22 cellular contexts compared by ENCODE assay signal in genomic region chr14:94346841-94347240, GRCh38. TPM values are rescaled to one million over a fixed set of nuclear protein-coding genes. Genes with fewer than 3 reads are reported as not detected.
DNase-seq lines count a peak whose midpoint lies in the region; ATAC-seq and TF ChIP-seq lines count a peak whose summit lies in the region.
"Had no signal": no experiment of that assay in that cellular context is flagged by ENCODE, and none has a peak within 500 bp of the region (broad histone marks: within the 10 kb centered on the region; RNA-seq: fewer than 3 reads in every experiment).

No MANE protein-coding gene starts in this region.

- H3K27me3 ChIP-seq in MM.1S (replicated peaks; ENCODE audit: insufficient read depth, low read length) (no peaks in the 10 kb centered on the region), esophagus muscularis mucosa (peaks cover 0 to 15% (median 0%) of the 10 kb centered on the region in 4 donors)
- H3K27me3 ChIP-seq: pancreas had no signal

- H3K4me3 Mint-ChIP-seq in activated CD4-positive, alpha-beta T cell treated with anti-CD3 and anti-CD28 coated beads for 36 hours = no peak overlapping the region
- H3K4me3 Mint-ChIP-seq: activated naive CD4-positive, alpha-beta T cell treated with anti-CD3 and anti-CD28 coated beads, Interleukin-2, amount 10 ng/mL, durations not matched to agents 7 days and 5 days had no signal

- intact Hi-C loops in activated CD4-positive, alpha-beta T cell treated with anti-CD3 and anti-CD28 coated beads for 36 hours (cut with DNase I, micrococcal nuclease) = loop anchor here (1.0 to 10.0 kb wide), 7 partner anchors 8 to 382 kb away; partner anchors contain the start of gene ASB2 (in 1 of the 2)
- intact Hi-C loops in esophagus muscularis mucosa (cut with DNase I) = no loop called here

- no peak for DNase-seq in activated CD4-positive, alpha-beta T cell treated with anti-CD3 and anti-CD28 coated beads for 36 hours
- no peak for DNase-seq in activated CD4-positive, alpha-beta T cell treated with anti-CD3 and anti-CD28 coated beads, Interleukin-2, amount 50 U/mL, for 4 hours
- DNase-seq in MM.1S (no peak), esophagus muscularis mucosa (ENCODE audit: extremely low spot score) (peak; percentile 90), NCI-H1092 (lab: John Stamatoyannopoulos, UW) (no peak), NCI-H2196 (lab: John Stamatoyannopoulos, UW; ENCODE audit: unreplicated experiment) (no peak), GM10248 (ENCODE audit: extremely low spot score) (no peak)
- DNase-seq: activated naive CD4-positive, alpha-beta T cell treated with anti-CD3 and anti-CD28 coated beads, Interleukin-2, amount 10 ng/mL, durations not matched to agents 7 days and 5 days; Caco-2; islet precursor cell; NCI-H2029 treated with DMSO at 0.1 percent for 48 hours; pancreas; RPMI8226; spleen had no signal

- peaks cover 8% of the 10 kb centered on the region for H3F3A ChIP-seq in MM.1S (ENCODE audit: insufficient read depth, low read length)

- H2AFZ ChIP-seq in MM.1S (ENCODE audit: low read length) = no peak overlapping the region

- no peak overlapping the region for H3K4me2 ChIP-seq in MM.1S (ENCODE audit: low read depth, low read length)

- H3K36me3 Mint-ChIP-seq in activated CD4-positive, alpha-beta T cell treated with anti-CD3 and anti-CD28 coated beads for 36 hours (ENCODE audit: low read depth) = peaks cover 38% of the 10 kb centered on the region
- H3K36me3 Mint-ChIP-seq: activated naive CD4-positive, alpha-beta T cell treated with anti-CD3 and anti-CD28 coated beads, Interleukin-2, amount 10 ng/mL, durations not matched to agents 7 days and 5 days had no signal

- POLR2A ChIA-PET in activated CD4-positive, alpha-beta T cell treated with anti-CD3 and anti-CD28 coated beads for 36 hours (lab: Charles Lee) = interaction anchor here (0.5 to 2.9 kb wide), 15 partner anchors 9 to 699 kb away, joined by 3 to 41 read pairs (median 4); partner anchors contain the start of genes PPP4R4 and SERPINA1
- POLR2A ChIA-PET in GM10248 (lab: Yijun Ruan, JAX) = no interaction called here

- no peak overlapping the region for H3K9ac ChIP-seq in MM.1S (ENCODE audit: low read length)

- no peak for TF ChIP-seq EP300 in esophagus muscularis mucosa (IDR thresholded peaks at IDR 0.05)

- no peak for ATAC-seq in activated CD4-positive, alpha-beta T cell treated with anti-CD3 and anti-CD28 coated beads for 36 hours
- ATAC-seq in GM21529 (IDR thresholded peaks at IDR 0.05; ENCODE audit: unreplicated experiment) = peak; percentile 29
- ATAC-seq: pancreas had no signal

- CTCF ChIA-PET in activated CD4-positive, alpha-beta T cell treated with anti-CD3 and anti-CD28 coated beads for 36 hours (lab: Charles Lee) = interaction anchor here (0.6 to 1.0 kb wide), 4 partner anchors 11 to 138 kb away, joined by 3 to 4 read pairs (median 3); no protein-coding TSS in a partner anchor
- CTCF ChIA-PET in GM10248 (lab: Yijun Ruan, JAX) = no interaction called here

- H3K9me2 ChIP-seq in MM.1S (replicated peaks; ENCODE audit: insufficient read depth, low read length) = no peaks in the 10 kb centered on the region

- peaks cover 80% of the 10 kb centered on the region for H3K4me1 Mint-ChIP-seq in activated CD4-positive, alpha-beta T cell treated with anti-CD3 and anti-CD28 coated beads for 36 hours
- H3K4me1 Mint-ChIP-seq: activated naive CD4-positive, alpha-beta T cell treated with anti-CD3 and anti-CD28 coated beads, Interleukin-2, amount 10 ng/mL, durations not matched to agents 7 days and 5 days had no signal

- no peaks in the 10 kb centered on the region for H4K20me1 ChIP-seq in MM.1S (ENCODE audit: insufficient read depth, low read length)

- H3K27ac Mint-ChIP-seq in activated CD4-positive, alpha-beta T cell treated with anti-CD3 and anti-CD28 coated beads for 36 hours = peak overlapping the region; percentile 92
- H3K27ac Mint-ChIP-seq: activated naive CD4-positive, alpha-beta T cell treated with anti-CD3 and anti-CD28 coated beads, Interleukin-2, amount 10 ng/mL, durations not matched to agents 7 days and 5 days had no signal

- H3K4me3 ChIP-seq in MM.1S (ENCODE audit: low read length) = no peak overlapping the region
- no peak overlapping the region for H3K4me3 ChIP-seq in esophagus muscularis mucosa
- H3K4me3 ChIP-seq: pancreas, spleen had no signal

- H3K79me2 ChIP-seq in MM.1S (ENCODE audit: low read length) = no peaks in the 10 kb centered on the region

- H3K9me3 ChIP-seq in MM.1S (replicated peaks; ENCODE audit: insufficient read depth, low read length) = no peaks in the 10 kb centered on the region
- H3K9me3 ChIP-seq in esophagus muscularis mucosa = no peaks in the 10 kb centered on the region
- H3K9me3 ChIP-seq: Caco-2, pancreas had no signal

- 84% methylated on average over 5 of the region's 5 CpGs for WGBS in esophagus muscularis mucosa

- H3K4me1 ChIP-seq in MM.1S (ENCODE audit: low read length) = peaks cover 15% of the 10 kb centered on the region
- peaks cover 8 to 12% (median 12%) of the 10 kb centered on the region in 4 donors for H3K4me1 ChIP-seq in esophagus muscularis mucosa
- H3K4me1 ChIP-seq: pancreas had no signal

- H3K36me3 ChIP-seq in MM.1S (replicated peaks; ENCODE audit: insufficient read depth, low read length) (no peaks in the 10 kb centered on the region), esophagus muscularis mucosa (no peaks in the 10 kb centered on the region)
- H3K36me3 ChIP-seq: pancreas, spleen had no signal

- H3K27ac ChIP-seq in MM.1S (ENCODE audit: low read length) (peak overlapping the region; percentile 57; the same call in 1 of the 2 replicates), esophagus muscularis mucosa (replicated peaks in 1 of 4) (no peak overlapping the region)
- H3K27ac ChIP-seq: HL-60, spleen had no signal

- no peak for TF ChIP-seq POLR2A in esophagus muscularis mucosa (IDR thresholded peaks at IDR 0.05; ENCODE audit: low read depth)

- H3K9me3 Mint-ChIP-seq in activated CD4-positive, alpha-beta T cell treated with anti-CD3 and anti-CD28 coated beads for 36 hours (ENCODE audit: low read depth) = peaks cover 26% of the 10 kb centered on the region

- no peaks in the 10 kb centered on the region for H3K27me3 Mint-ChIP-seq in activated CD4-positive, alpha-beta T cell treated with anti-CD3 and anti-CD28 coated beads for 36 hours

- no peak for TF ChIP-seq CTCF in MM.1S (IDR thresholded peaks at IDR 0.05; ENCODE audit: low read length)
- TF ChIP-seq CTCF in esophagus muscularis mucosa (IDR thresholded peaks at IDR 0.05) = no peak
- TF ChIP-seq CTCF in GM10248 (IDR thresholded peaks at IDR 0.05; ENCODE audit: control extremely low read depth, extremely low read depth, low read depth, missing control alignments) = no peak

RNA-seq across cellular contexts. Expression of gene SERPINA2, which starts 19.7 kb away (rescaled TPM):
- total RNA-seq in activated CD4-positive, alpha-beta T cell treated with anti-CD3 and anti-CD28 coated beads for 36 hours = not detected
- total RNA-seq in esophagus muscularis mucosa = not detected
- total RNA-seq: A172; activated CD8-positive, alpha-beta memory T cell treated with anti-CD3 and anti-CD28 coated beads for 36 hours; Caco-2; cardiac septum; glomerular endothelial cell; LHCN-M2; pancreas; spleen; temporal lobe had no signal

RNA-seq across cellular contexts. Expression of gene SERPINA6, which starts 23.7 kb away (rescaled TPM):
- not detected for total RNA-seq in activated CD4-positive, alpha-beta T cell treated with anti-CD3 and anti-CD28 coated beads for 36 hours
- not detected for total RNA-seq in esophagus muscularis mucosa
- total RNA-seq: A172; activated CD8-positive, alpha-beta memory T cell treated with anti-CD3 and anti-CD28 coated beads for 36 hours; cardiac septum; glomerular endothelial cell; LHCN-M2; spleen; temporal lobe had no signal

RNA-seq across cellular contexts. Expression of gene SERPINA1, which starts 41.6 kb away (rescaled TPM):
- total RNA-seq in activated CD4-positive, alpha-beta T cell treated with anti-CD3 and anti-CD28 coated beads for 36 hours = 100 to 1,000 TPM; 102 to 140 TPM
- total RNA-seq in esophagus muscularis mucosa = 10 to 100 TPM in 1 of 4 donors, 1 to 10 TPM in 3; 1.7 to 20.2 (median 2.2) TPM
- total RNA-seq: LHCN-M2 had no signal

RNA-seq across cellular contexts. Expression of gene SERPINA10, which starts 53.8 kb away (rescaled TPM):
- total RNA-seq in activated CD4-positive, alpha-beta T cell treated with anti-CD3 and anti-CD28 coated beads for 36 hours = not detected
- total RNA-seq in esophagus muscularis mucosa = not detected
- total RNA-seq: A172; activated CD8-positive, alpha-beta memory T cell treated with anti-CD3 and anti-CD28 coated beads for 36 hours; cardiac septum; glomerular endothelial cell; LHCN-M2; spleen; temporal lobe had no signal

Comparison
In these comparisons a context has a peak if more than half of its experiments do, and no peak if none do; other contexts are left out.
1. RNA of gene SERPINA1, which starts 41.6 kb away (total RNA-seq): 102 to 140 TPM in activated CD4-positive, alpha-beta T cell treated with anti-CD3 and anti-CD28 coated beads for 36 hours; 1.7 to 20.2 TPM in esophagus muscularis mucosa; every median in the first group is over 4 times any median in the second.